In the genomic region with DNA sequence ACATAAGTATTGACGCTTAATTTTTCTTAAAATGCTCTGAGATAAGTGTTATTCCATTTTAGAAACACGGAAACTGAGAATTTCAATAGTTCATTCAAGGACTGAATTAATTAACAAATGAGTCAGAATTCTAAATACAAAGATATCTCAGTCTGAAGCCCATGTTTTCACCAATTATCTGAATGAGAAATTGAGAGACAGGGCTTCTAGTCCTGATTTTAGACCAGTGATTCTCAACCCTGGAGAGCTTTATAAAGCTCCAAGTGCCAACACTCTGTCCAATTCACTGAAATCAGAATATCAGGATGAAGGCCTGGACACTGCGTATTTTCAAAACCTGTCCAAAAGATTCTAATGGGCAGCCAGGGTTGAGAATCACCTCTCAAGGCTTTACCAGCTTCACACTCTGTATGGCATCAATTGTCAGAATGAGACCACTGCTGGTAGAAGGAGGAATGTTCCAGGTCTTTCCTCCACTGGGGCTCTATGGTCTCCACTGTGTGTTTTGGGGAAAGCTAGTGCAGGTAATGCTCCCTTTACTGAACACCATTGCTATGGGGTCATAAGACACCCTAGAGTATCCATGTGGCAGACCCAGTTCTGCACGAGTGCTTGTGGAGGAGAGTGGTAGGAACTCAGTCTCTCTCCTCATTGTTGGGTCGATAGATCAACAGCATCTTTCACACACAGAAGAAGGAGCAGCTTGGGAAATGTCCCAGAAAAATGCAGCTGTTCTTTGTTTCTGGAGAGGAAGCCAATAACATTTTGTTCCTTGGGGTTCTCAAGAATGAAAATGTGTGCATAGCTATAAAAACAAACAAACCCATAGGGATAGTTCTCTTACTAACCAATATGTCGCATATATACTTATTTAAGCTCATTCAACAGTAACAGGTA, we compare ENCODE assay signal across 18 cellular contexts.
DNase-seq lines count a peak whose midpoint lies in the region; ATAC-seq and TF ChIP-seq lines count a peak whose summit lies in the region.
"Had no signal": no experiment of that assay in that cellular context is flagged by ENCODE, and none has a peak within 500 bp of the region (broad histone marks: within the 10 kb centered on the region; RNA-seq: fewer than 3 reads in every experiment).

No MANE protein-coding gene starts in this region.

- DNase-seq in fibroblast of gingiva (ENCODE audit: low read depth) (peak; percentile 55), medulla oblongata (ENCODE audit: extremely low spot score) (peak; percentile 54), left lung (no peak), EL (no peak)
- no peak for DNase-seq in central memory CD4-positive, alpha-beta T cell
- DNase-seq: ACHN; Calu3; CD4-positive, CD25-positive, alpha-beta regulatory T cell; H9; Kasumi-1; NCI-H1105 treated with DMSO at 0.1 percent for 48 hours; NCI-H1694 treated with DMSO at 0.1 percent for 48 hours; NCI-H226; NCI-H524 treated with DMSO at 0.1 percent for 48 hours had no signal

- no peak for TF ChIP-seq CTCF in left lung (IDR thresholded peaks at IDR 0.05)

- no peaks in the 10 kb centered on the region for H3K27me3 ChIP-seq in left lung

- H3K36me3 ChIP-seq in left lung: no peaks in the 10 kb centered on the region

- intact Hi-C loops in left lung (cut with DNase I): no loop called here

- H3K4me3 ChIP-seq in left lung: no peak overlapping the region

- H3K9me3 ChIP-seq in left lung: peaks cover 0 to 28% of the 10 kb centered on the region in 2 donors

- no peaks in the 10 kb centered on the region for H3K4me1 ChIP-seq in left lung

- no peak for ATAC-seq in left lung
- ATAC-seq: Panc1 had no signal

- H3K27ac ChIP-seq in angular gyrus (ENCODE audit: low read depth, low read length) (peak overlapping the region; percentile 89), temporal lobe (ENCODE audit: low read depth, low read length) (peak overlapping the region; percentile 67), left lung (no peak overlapping the region)
- H3K27ac ChIP-seq: HL-60 had no signal

Comparison
In these comparisons a context has a peak if more than half of its experiments do, and no peak if none do; other contexts are left out.
1. H3K27ac ChIP-seq: peak in angular gyrus (single experiment) and temporal lobe (single experiment); none in left lung (0 of 2).
2. DNase-seq: peak in fibroblast of gingiva (single experiment) and medulla oblongata (single experiment); none in central memory CD4-positive, alpha-beta T cell (single experiment), left lung (0 of 2) and EL (single experiment).